Comparison of ENCODE assay signal across 26 cellular contexts in the genomic region with DNA sequence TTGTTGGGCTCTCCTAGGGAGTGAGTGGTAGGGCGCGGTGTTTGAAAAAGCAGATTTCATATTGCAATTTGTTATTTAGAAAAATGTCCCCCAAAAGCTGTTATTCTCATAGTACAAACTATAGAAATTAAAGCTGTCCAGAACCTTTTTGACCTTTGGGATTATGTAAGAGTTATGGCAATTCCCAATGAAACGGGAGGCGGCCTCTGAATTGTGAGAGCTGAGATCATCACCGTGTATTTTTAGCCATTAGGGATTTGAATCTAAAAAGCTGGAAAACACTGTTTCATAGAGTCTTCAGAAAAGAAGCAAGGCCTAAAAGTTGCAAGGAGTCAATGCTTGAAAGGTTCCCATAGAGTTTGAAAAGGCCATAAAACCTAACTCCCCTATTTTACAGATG.
"Had no signal": no experiment of that assay in that cellular context is flagged by ENCODE, and none has a peak within 500 bp of the region (broad histone marks: within the 10 kb centered on the region; RNA-seq: fewer than 3 reads in every experiment).

No MANE protein-coding gene starts in this region.

- DNase-seq: activated CD4-positive, alpha-beta memory T cell treated with anti-CD3 and anti-CD28 coated beads, Interleukin-2, amount 10 ng/mL, durations not matched to agents 7 days and 5 days; activated CD4-positive, alpha-beta T cell treated with anti-CD3 and anti-CD28 coated beads for 1 hour; activated CD4-positive, alpha-beta T cell treated with anti-CD3 and anti-CD28 coated beads, Interleukin-2, amount 10 ng/mL, durations not matched to agents 7 days and 5 days; activated CD8-positive, alpha-beta memory T cell treated with anti-CD3 and anti-CD28 coated beads, Interleukin-2, amount 50 U/mL, for 48 hours; activated gamma-delta T cell; activated naive CD4-positive, alpha-beta T cell treated with anti-CD3 and anti-CD28 coated beads, Interleukin-2, amount 10 ng/mL, durations not matched to agents 7 days and 5 days; activated T-cell treated with anti-CD3 and anti-CD28 coated beads, Interleukin-2, amount 50 U/mL, for 24 hours; amygdala; dermis blood vessel endothelial cell; effector CD4-positive, alpha-beta T cell; foreskin melanocyte; hippocampal formation; naive B cell; occipital lobe; psoas muscle; stimulated activated CD4-positive, alpha-beta T cell treated with anti-CD3 and anti-CD28 coated beads, Interleukin-2, amount 100 ng/mL, for 48 hours; stimulated activated naive CD8-positive, alpha-beta T cell treated with anti-CD3 and anti-CD28 coated beads, Interleukin-15, Interleukin-2, amounts not matched to agents 100 U/mL and 50 U/mL, for 24 hours; substantia nigra; T-helper 2 cell had no signal

- H2AFZ ChIP-seq: neural progenitor cell, parathyroid adenoma had no signal

- H3K4me2 ChIP-seq: neural progenitor cell had no signal

- H3K9me3 ChIP-seq: breast epithelium, psoas muscle, vagina had no signal

- ATAC-seq: stimulated activated naive CD8-positive, alpha-beta T cell treated with anti-CD3 and anti-CD28 coated beads, Interleukin-15, Interleukin-2, amounts not matched to agents 100 U/mL and 50 U/mL, for 24 hours; WTC11 had no signal

- H3K79me2 ChIP-seq: parathyroid adenoma had no signal

- H3K27me3 Mint-ChIP-seq: activated CD4-positive, alpha-beta memory T cell treated with anti-CD3 and anti-CD28 coated beads, Interleukin-2, amount 10 ng/mL, durations not matched to agents 7 days and 5 days; activated CD4-positive, alpha-beta T cell treated with anti-CD3 and anti-CD28 coated beads, Interleukin-2, amount 10 ng/mL, durations not matched to agents 7 days and 5 days; activated naive CD4-positive, alpha-beta T cell treated with anti-CD3 and anti-CD28 coated beads, Interleukin-2, amount 10 ng/mL, durations not matched to agents 7 days and 5 days; activated T-cell treated with anti-CD3 and anti-CD28 coated beads, Interleukin-2, amount 50 U/mL, for 24 hours had no signal

- H3K27me3 ChIP-seq: breast epithelium, neural progenitor cell, vagina had no signal

- H3K4me3 Mint-ChIP-seq: activated CD4-positive, alpha-beta memory T cell treated with anti-CD3 and anti-CD28 coated beads, Interleukin-2, amount 10 ng/mL, durations not matched to agents 7 days and 5 days; activated CD4-positive, alpha-beta T cell treated with anti-CD3 and anti-CD28 coated beads, Interleukin-2, amount 10 ng/mL, durations not matched to agents 7 days and 5 days; activated naive CD4-positive, alpha-beta T cell treated with anti-CD3 and anti-CD28 coated beads, Interleukin-2, amount 10 ng/mL, durations not matched to agents 7 days and 5 days; activated T-cell treated with anti-CD3 and anti-CD28 coated beads, Interleukin-2, amount 50 U/mL, for 24 hours; mesothelial cell of epicardium; naive B cell; neural progenitor cell; type B pancreatic cell; WTC11 had no signal

- H3K4me1 ChIP-seq: breast epithelium, neural progenitor cell, parathyroid adenoma, psoas muscle, vagina had no signal

- H3K27ac Mint-ChIP-seq: activated CD4-positive, alpha-beta memory T cell treated with anti-CD3 and anti-CD28 coated beads, Interleukin-2, amount 10 ng/mL, durations not matched to agents 7 days and 5 days; activated CD4-positive, alpha-beta T cell treated with anti-CD3 and anti-CD28 coated beads, Interleukin-2, amount 10 ng/mL, durations not matched to agents 7 days and 5 days; activated naive CD4-positive, alpha-beta T cell treated with anti-CD3 and anti-CD28 coated beads, Interleukin-2, amount 10 ng/mL, durations not matched to agents 7 days and 5 days; activated T-cell treated with anti-CD3 and anti-CD28 coated beads, Interleukin-2, amount 50 U/mL, for 24 hours; mesothelial cell of epicardium; neural progenitor cell; type B pancreatic cell; WTC11 had no signal

- H3K36me3 ChIP-seq: breast epithelium, neural progenitor cell, vagina had no signal

- H3K36me3 Mint-ChIP-seq: activated naive CD4-positive, alpha-beta T cell treated with anti-CD3 and anti-CD28 coated beads, Interleukin-2, amount 10 ng/mL, durations not matched to agents 7 days and 5 days; mesothelial cell of epicardium; naive B cell; neural progenitor cell; WTC11 had no signal

- H3K9ac ChIP-seq: neural progenitor cell, parathyroid adenoma had no signal

- H3K4me1 Mint-ChIP-seq: activated CD4-positive, alpha-beta memory T cell treated with anti-CD3 and anti-CD28 coated beads, Interleukin-2, amount 10 ng/mL, durations not matched to agents 7 days and 5 days; activated CD4-positive, alpha-beta T cell treated with anti-CD3 and anti-CD28 coated beads, Interleukin-2, amount 10 ng/mL, durations not matched to agents 7 days and 5 days; activated naive CD4-positive, alpha-beta T cell treated with anti-CD3 and anti-CD28 coated beads, Interleukin-2, amount 10 ng/mL, durations not matched to agents 7 days and 5 days; mesothelial cell of epicardium; naive B cell; neural progenitor cell; WTC11 had no signal

- H3K4me3 ChIP-seq: breast epithelium, neural progenitor cell, psoas muscle, vagina had no signal

- H3K9me3 Mint-ChIP-seq: activated CD4-positive, alpha-beta memory T cell treated with anti-CD3 and anti-CD28 coated beads, Interleukin-2, amount 10 ng/mL, durations not matched to agents 7 days and 5 days; activated CD4-positive, alpha-beta T cell treated with anti-CD3 and anti-CD28 coated beads, Interleukin-2, amount 10 ng/mL, durations not matched to agents 7 days and 5 days; activated naive CD4-positive, alpha-beta T cell treated with anti-CD3 and anti-CD28 coated beads, Interleukin-2, amount 10 ng/mL, durations not matched to agents 7 days and 5 days; activated T-cell treated with anti-CD3 and anti-CD28 coated beads, Interleukin-2, amount 50 U/mL, for 24 hours had no signal

- H3K27ac ChIP-seq: breast epithelium, neural progenitor cell, parathyroid adenoma, psoas muscle, vagina had no signal
